In genomic region chr3:151283907-151284461, GRCh38 we compare ENCODE assay signal across 10 cellular contexts. TPM values are rescaled to one million over a fixed set of nuclear protein-coding genes. Genes with fewer than 3 reads are reported as not detected.
DNase-seq lines count a peak whose midpoint lies in the region; ATAC-seq and TF ChIP-seq lines count a peak whose summit lies in the region.
"Had no signal": no experiment of that assay in that cellular context is flagged by ENCODE, and none has a peak within 500 bp of the region (broad histone marks: within the 10 kb centered on the region; RNA-seq: fewer than 3 reads in every experiment).

No MANE protein-coding gene starts in this region.

- H3K9me3 Mint-ChIP-seq in activated CD4-positive, alpha-beta memory T cell treated with anti-CD3 and anti-CD28 coated beads, Interleukin-2, amount 10 ng/mL, durations not matched to agents 7 days and 5 days = no peaks in the 10 kb centered on the region
- no peaks in the 10 kb centered on the region for H3K9me3 Mint-ChIP-seq in HFFc6

- no peak for TF ChIP-seq POLR2A in heart left ventricle (IDR thresholded peaks at IDR 0.05)

- H3K36me3 ChIP-seq in heart left ventricle = no peaks in the 10 kb centered on the region
- no peaks in the 10 kb centered on the region for H3K36me3 ChIP-seq in thoracic aorta

- H3K27ac Mint-ChIP-seq in activated CD4-positive, alpha-beta memory T cell treated with anti-CD3 and anti-CD28 coated beads, Interleukin-2, amount 10 ng/mL, durations not matched to agents 7 days and 5 days = peak overlapping the region; percentile 60
- H3K27ac Mint-ChIP-seq in HFFc6 = no peak overlapping the region

- POLR2A ChIA-PET in activated CD4-positive, alpha-beta memory T cell treated with anti-CD3 and anti-CD28 coated beads, Interleukin-2, amount 10 ng/mL, durations not matched to agents 7 days and 5 days (lab: Charles Lee) = interaction anchor here (0.6 to 1.6 kb wide), 7 partner anchors 32 to 116 kb away, joined by 3 to 4 read pairs (median 4); no protein-coding TSS in a partner anchor

- H3K4me1 ChIP-seq in heart left ventricle (peaks cover 0 to 26% (median 0%) of the 10 kb centered on the region in 12 donors), thoracic aorta (ENCODE audit: control insufficient read depth in 1 of 2, low read depth in 2 of 2) (peaks cover 0 to 7% of the 10 kb centered on the region in 2 donors)
- H3K4me1 ChIP-seq: parathyroid adenoma had no signal

- peak overlapping the region in 6 of 12 donors; percentile 5 to 39 (median 30) for H3K27ac ChIP-seq in heart left ventricle
- no peak overlapping the region for H3K27ac ChIP-seq in thoracic aorta
- H3K27ac ChIP-seq: parathyroid adenoma had no signal

- 38 to 49% (median 46%) methylated on average over 5 of the region's 5 CpGs for WGBS in heart left ventricle, 4 donors

- no peak for TF ChIP-seq CTCF in heart left ventricle (IDR thresholded peaks at IDR 0.05)
- TF ChIP-seq CTCF in thoracic aorta (IDR thresholded peaks at IDR 0.05) = no peak
- no peak for TF ChIP-seq CTCF in GM20000 (IDR thresholded peaks at IDR 0.05; ENCODE audit: extremely low read depth, missing control alignments)
- TF ChIP-seq CTCF in HFFc6 (IDR thresholded peaks at IDR 0.05) = no peak

- no peaks in the 10 kb centered on the region for H3K27me3 Mint-ChIP-seq in activated CD4-positive, alpha-beta memory T cell treated with anti-CD3 and anti-CD28 coated beads, Interleukin-2, amount 10 ng/mL, durations not matched to agents 7 days and 5 days
- peaks cover 8% of the 10 kb centered on the region; the same call in 1 of the 2 replicates for H3K27me3 Mint-ChIP-seq in HFFc6 (ENCODE audit: insufficient read depth)

- DNase-seq in activated naive CD4-positive, alpha-beta T cell treated with Interleukin-2 at 50 U/mL for 16 hours = peak; percentile 35
- no peak for DNase-seq in activated naive CD4-positive, alpha-beta T cell treated with anti-CD3 and anti-CD28 coated beads, Interleukin-2, amount 50 U/mL, for 16 hours
- peak; percentile 36 for DNase-seq in activated CD4-positive, alpha-beta memory T cell treated with anti-CD3 and anti-CD28 coated beads, Interleukin-2, amount 10 ng/mL, durations not matched to agents 7 days and 5 days
- DNase-seq in heart left ventricle (peak in 3 of 5 donors; percentile 41 to 47 (median 44)), thoracic aorta (ENCODE audit: low spot score) (no peak), GM20000 (ENCODE audit: low spot score) (no peak), NCI-H2171 treated with DMSO at 0.1 percent for 48 hours (lab: John Stamatoyannopoulos, UW) (no peak), HFFc6 (no peak)

- H3K4me3 ChIP-seq in heart left ventricle (no peak overlapping the region), thoracic aorta (no peak overlapping the region)

- intact Hi-C loops in heart left ventricle (cut with DNase I) = loop anchor here (1.0 to 10.0 kb wide), 11 partner anchors 55 to 1137 kb away; no protein-coding TSS in a partner anchor

- H3K9me3 ChIP-seq in heart left ventricle (no peaks in the 10 kb centered on the region), thoracic aorta (no peaks in the 10 kb centered on the region)

- H3K36me3 Mint-ChIP-seq in activated CD4-positive, alpha-beta memory T cell treated with anti-CD3 and anti-CD28 coated beads, Interleukin-2, amount 10 ng/mL, durations not matched to agents 7 days and 5 days (ENCODE audit: low read depth) = no peaks in the 10 kb centered on the region
- no peaks in the 10 kb centered on the region for H3K36me3 Mint-ChIP-seq in HFFc6 (ENCODE audit: low read depth)

- no peak overlapping the region for H3K4me3 Mint-ChIP-seq in activated CD4-positive, alpha-beta memory T cell treated with anti-CD3 and anti-CD28 coated beads, Interleukin-2, amount 10 ng/mL, durations not matched to agents 7 days and 5 days
- no peak overlapping the region for H3K4me3 Mint-ChIP-seq in HFFc6

- CTCF ChIA-PET in activated CD4-positive, alpha-beta memory T cell treated with anti-CD3 and anti-CD28 coated beads, Interleukin-2, amount 10 ng/mL, durations not matched to agents 7 days and 5 days (lab: Charles Lee) = interaction anchor here (0.5 to 6.6 kb wide), 12 partner anchors 16 to 1183 kb away, joined by 3 to 52 read pairs (median 4); no protein-coding TSS in a partner anchor

- H3K4me1 Mint-ChIP-seq in activated CD4-positive, alpha-beta memory T cell treated with anti-CD3 and anti-CD28 coated beads, Interleukin-2, amount 10 ng/mL, durations not matched to agents 7 days and 5 days = peaks cover 35% of the 10 kb centered on the region
- peaks cover 24% of the 10 kb centered on the region for H3K4me1 Mint-ChIP-seq in HFFc6 (ENCODE audit: low read depth)

- H3K27me3 ChIP-seq in heart left ventricle (no peaks in the 10 kb centered on the region), thoracic aorta (replicated peaks; ENCODE audit: insufficient read depth) (no peaks in the 10 kb centered on the region)

- ATAC-seq in heart left ventricle (peak in 2 of 4 donors; percentile 47 to 58), thoracic aorta (ENCODE audit: insufficient number of reproducible peaks, low FRiP score, low read depth) (peak; percentile 3)

RNA-seq across cellular contexts. Expression of gene P2RY14, which starts 5.6 kb away (rescaled TPM):
- total RNA-seq in activated CD4-positive, alpha-beta memory T cell treated with anti-CD3 and anti-CD28 coated beads, Interleukin-2, amount 10 ng/mL, durations not matched to agents 7 days and 5 days = 1 to 10 TPM; 1.2 to 1.4 TPM
- total RNA-seq in heart left ventricle (1 to 10 TPM; 1.9 to 8.4 (median 4.1) TPM), thoracic aorta (1 to 10 TPM; 2.5 to 4.3 TPM)
- polyA plus RNA-seq in heart left ventricle = 1 to 10 TPM in 1 of 2 donors, under 1 TPM in 1; 0.75 to 2.9 TPM
- not detected for total RNA-seq in HFFc6 (2021; fragmentation: NEBNext Ultra II Directional; extraction: Animal tissue kit (Norgen Biotek cat#: 25700))
- polyA plus RNA-seq: BJ had no signal

RNA-seq across cellular contexts. Expression of gene GPR87, which starts 32.6 kb away (rescaled TPM):
- total RNA-seq in activated CD4-positive, alpha-beta memory T cell treated with anti-CD3 and anti-CD28 coated beads, Interleukin-2, amount 10 ng/mL, durations not matched to agents 7 days and 5 days = under 1 TPM in 1 of 2 experiments, not detected in 1; 0.33 TPM
- total RNA-seq in heart left ventricle = not detected
- polyA plus RNA-seq in heart left ventricle = not detected
- total RNA-seq in thoracic aorta = not detected
- total RNA-seq in HFFc6 (2021; fragmentation: NEBNext Ultra II Directional; extraction: Animal tissue kit (Norgen Biotek cat#: 25700)) = not detected
- polyA plus RNA-seq: BJ had no signal

RNA-seq across cellular contexts. Expression of gene P2RY13, which starts 45.4 kb away (rescaled TPM):
- not detected for total RNA-seq in activated CD4-positive, alpha-beta memory T cell treated with anti-CD3 and anti-CD28 coated beads, Interleukin-2, amount 10 ng/mL, durations not matched to agents 7 days and 5 days
- 1 to 10 TPM in 2 of 9 donors, under 1 TPM in 7; 0.23 to 7.3 (median 0.50) TPM for total RNA-seq in heart left ventricle
- polyA plus RNA-seq in heart left ventricle = under 1 TPM; 0.25 to 0.30 TPM
- 1 to 10 TPM; 1.4 to 3.0 TPM for total RNA-seq in thoracic aorta
- not detected for total RNA-seq in HFFc6 (2021; fragmentation: NEBNext Ultra II Directional; extraction: Animal tissue kit (Norgen Biotek cat#: 25700))
- polyA plus RNA-seq: BJ had no signal

Comparison
In these comparisons a context has a peak if more than half of its experiments do, and no peak if none do; other contexts are left out.
1. DNase-seq: peak in activated naive CD4-positive, alpha-beta T cell treated with Interleukin-2 at 50 U/mL for 16 hours (single experiment), activated CD4-positive, alpha-beta memory T cell treated with anti-CD3 and anti-CD28 coated beads, Interleukin-2, amount 10 ng/mL, durations not matched to agents 7 days and 5 days (single experiment) and heart left ventricle (3 of 5); none in activated naive CD4-positive, alpha-beta T cell treated with anti-CD3 and anti-CD28 coated beads, Interleukin-2, amount 50 U/mL, for 16 hours (single experiment), thoracic aorta (single experiment), GM20000 (single experiment), NCI-H2171 treated with DMSO at 0.1 percent for 48 hours (single experiment) and HFFc6 (single experiment).